In the genomic region with DNA sequence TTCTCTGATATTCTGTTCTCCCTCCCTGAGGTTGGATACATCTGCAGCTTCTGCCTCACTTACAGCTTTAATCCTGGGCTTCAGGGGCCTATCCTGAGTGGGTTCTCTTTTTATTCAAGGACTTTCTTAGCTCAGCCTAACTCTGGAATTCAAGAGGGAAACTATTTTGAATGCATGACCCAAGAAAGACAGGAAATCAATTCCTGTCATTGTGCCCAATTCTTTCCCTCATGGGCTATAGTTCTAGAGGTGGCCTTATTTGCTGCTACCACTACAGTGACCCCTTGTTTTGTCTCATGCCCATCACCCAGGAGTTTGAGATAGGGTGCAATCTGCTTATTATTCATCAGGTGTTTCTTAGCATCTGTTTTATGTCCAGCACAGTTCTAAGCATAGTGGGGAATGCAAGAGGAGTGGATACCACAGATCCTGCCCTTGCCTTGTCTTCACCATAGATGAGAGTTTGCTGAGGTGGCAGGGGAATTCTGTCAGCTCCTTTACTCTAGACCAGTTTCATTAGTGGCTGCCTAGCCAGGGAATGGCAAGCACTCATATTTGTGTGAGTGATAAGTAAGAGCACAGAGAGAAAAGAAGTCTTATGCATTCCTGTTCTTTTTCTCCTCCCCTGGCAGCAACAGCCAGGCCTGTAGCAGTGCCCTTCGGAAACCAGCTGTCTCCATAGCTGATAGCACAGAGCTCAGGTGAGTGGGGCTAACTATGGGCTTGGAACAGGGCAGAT, we compare ENCODE assay signal across 19 cellular contexts. TPM values are rescaled to one million over a fixed set of nuclear protein-coding genes. Genes with fewer than 3 reads are reported as not detected.
"Had no signal": no experiment of that assay in that cellular context is flagged by ENCODE, and none has a peak within 500 bp of the region (broad histone marks: within the 10 kb centered on the region; RNA-seq: fewer than 3 reads in every experiment).

No MANE protein-coding gene starts in this region.

- H3K4me1 ChIP-seq: esophagus muscularis mucosa, stomach, thyroid gland had no signal

- H3K36me3 ChIP-seq: ovary, thyroid gland had no signal

- H3K27me3 ChIP-seq: dorsolateral prefrontal cortex, esophagus muscularis mucosa, ovary, stomach, thyroid gland had no signal

- H3K27ac ChIP-seq: dorsolateral prefrontal cortex, esophagus muscularis mucosa, ovary, skin epidermis, stomach, thyroid gland had no signal

- H3K4me3 Mint-ChIP-seq: activated B cell treated with CpG ODN at 0.5 μM for 24 hours; activated CD4-positive, alpha-beta T cell treated with anti-CD3 and anti-CD28 coated beads, Interleukin-2, amount 10 ng/mL, durations not matched to agents 24 days and 14 days; activated naive CD4-positive, alpha-beta T cell treated with anti-CD3 and anti-CD28 coated beads, Interleukin-2, amount 50 U/mL, for 24 hours; nephron progenitor cell had no signal

- DNase-seq: activated B cell treated with CpG ODN at 0.5 μM for 24 hours; activated CD4-positive, alpha-beta T cell treated with anti-CD3 and anti-CD28 coated beads, Interleukin-2, amount 10 ng/mL, durations not matched to agents 24 days and 14 days; dorsolateral prefrontal cortex; mesenchymal stem cell; nephron progenitor cell; ovary; retina; stimulated activated CD4-positive, alpha-beta T cell treated with anti-CD3 and anti-CD28 coated beads, Interleukin-4, amount 100 ng/mL, for 4 hours; stomach; T-helper 2 cell; thyroid gland had no signal

- H3K4me1 Mint-ChIP-seq: activated B cell treated with CpG ODN at 0.5 μM for 24 hours; activated naive CD4-positive, alpha-beta T cell treated with anti-CD3 and anti-CD28 coated beads, Interleukin-2, amount 50 U/mL, for 24 hours; nephron progenitor cell had no signal

- H3K27ac Mint-ChIP-seq: activated B cell treated with CpG ODN at 0.5 μM for 24 hours; activated naive CD4-positive, alpha-beta T cell treated with anti-CD3 and anti-CD28 coated beads, Interleukin-2, amount 50 U/mL, for 24 hours; nephron progenitor cell had no signal

- H3K4me3 ChIP-seq: dorsolateral prefrontal cortex, esophagus muscularis mucosa, ovary, skin epidermis, stomach, thyroid gland had no signal

- H3K9me3 Mint-ChIP-seq: activated CD4-positive, alpha-beta T cell treated with anti-CD3 and anti-CD28 coated beads, Interleukin-2, amount 10 ng/mL, durations not matched to agents 24 days and 14 days; activated naive CD4-positive, alpha-beta T cell treated with anti-CD3 and anti-CD28 coated beads, Interleukin-2, amount 50 U/mL, for 24 hours had no signal

- H3K9me3 ChIP-seq: ovary, thyroid gland had no signal

- ATAC-seq: left lobe of liver, SK-N-SH treated with all-trans-retinoic acid at 6 μM for 48 hours had no signal

- H3K27me3 Mint-ChIP-seq: activated B cell treated with CpG ODN at 0.5 μM for 24 hours; activated CD4-positive, alpha-beta T cell treated with anti-CD3 and anti-CD28 coated beads, Interleukin-2, amount 10 ng/mL, durations not matched to agents 24 days and 14 days; activated naive CD4-positive, alpha-beta T cell treated with anti-CD3 and anti-CD28 coated beads, Interleukin-2, amount 50 U/mL, for 24 hours had no signal

- FAIRE-seq: endometrium, TTC549 had no signal

RNA-seq across cellular contexts. Expression of gene SMKR1, which starts 48.7 kb away (rescaled TPM):
- total RNA-seq: fibroblast of villous mesenchyme, left lobe of liver, stomach had no signal
